Comparison of ENCODE assay signal across 1 cellular context in genomic region chr2:9621655-9622054, GRCh38.
TF ChIP-seq lines count a peak whose summit lies in the region.

No MANE protein-coding gene starts in this region.

TF ChIP-seq in HEK293, 187 proteins besides CTCF, POLR2A, EP300 and RAD21:
- TF ChIP-seq ZNF280D (tag by site-specific recombination; IDR thresholded peaks at IDR 0.05) (0 out of 2 replicates have a peak, but pooled peaks have one; percentile 10), ZNF146 (tag by site-specific recombination; IDR thresholded peaks at IDR 0.05) (peak; percentile 95), ZNF580 (tag by site-specific recombination; IDR thresholded peaks at IDR 0.05) (0 out of 2 replicates have a peak, but pooled peaks have one; percentile 9)
TF ChIP-seq in HEK293: peak in this region for 3; not testable (repeated sequence) for 184.
